9 cellular contexts compared by ENCODE assay signal in the genomic region with DNA sequence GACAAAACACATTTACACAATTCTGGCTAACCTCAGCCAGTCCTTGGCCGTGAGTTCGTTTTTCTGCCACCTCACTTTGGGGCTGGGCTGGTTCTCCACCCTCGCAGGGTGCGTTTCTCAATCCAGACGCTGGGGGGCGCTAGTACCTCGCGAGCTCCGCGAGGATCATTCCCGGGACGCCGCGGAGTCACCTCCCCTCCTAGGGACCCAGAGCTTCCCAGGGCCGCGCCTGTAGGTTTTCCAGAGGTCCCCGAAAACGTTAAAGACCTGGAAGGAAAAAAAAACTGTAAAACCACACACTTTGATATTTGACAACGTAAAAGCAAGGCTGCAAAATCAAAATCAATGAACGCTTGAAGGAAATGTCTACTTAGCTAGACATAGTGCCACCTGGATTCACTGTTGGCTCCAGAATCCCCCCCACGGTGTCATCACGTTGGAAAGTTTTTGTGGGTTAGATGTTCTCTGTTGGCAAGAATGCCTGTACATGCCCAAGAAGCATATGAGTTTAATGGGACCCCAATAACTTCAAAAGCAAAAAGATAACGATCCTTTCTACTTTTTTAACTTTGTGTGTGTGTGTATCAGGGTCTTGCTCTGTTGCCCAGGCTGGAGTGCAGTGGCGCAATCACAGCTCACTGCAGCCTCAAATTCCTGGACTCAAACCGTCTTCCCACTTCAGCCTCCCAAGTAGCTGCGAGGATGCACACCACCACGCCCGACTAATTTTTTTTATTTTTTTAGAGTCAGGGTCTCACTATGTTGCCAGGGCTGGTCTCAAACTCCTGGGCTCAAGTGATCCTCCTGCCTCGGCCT. TPM values are rescaled to one million over a fixed set of nuclear protein-coding genes. Genes with fewer than 3 reads are reported as not detected.
DNase-seq lines count a peak whose midpoint lies in the region; ATAC-seq, FAIRE-seq and TF ChIP-seq lines count a peak whose summit lies in the region.
"Had no signal": no experiment of that assay in that cellular context is flagged by ENCODE, and none has a peak within 500 bp of the region (broad histone marks: within the 10 kb centered on the region; RNA-seq: fewer than 3 reads in every experiment).

No MANE protein-coding gene starts in this region.

- POLR2A ChIA-PET in activated B cell treated with CpG ODN at 0.5 μM for 24 hours (lab: Charles Lee): interaction anchor here (0.7 to 1.5 kb wide), 8 partner anchors 36 to 207 kb away, joined by 3 to 10 read pairs (median 4); a partner anchor contains a TSS

- H3K9me1 ChIP-seq in keratinocyte (ENCODE audit: control insufficient read depth, extremely low read depth, insufficient read depth, low read length): no peaks in the 10 kb centered on the region

- H3K27me3 ChIP-seq in mammary epithelial cell (ENCODE audit: insufficient read depth, low read length): no peaks in the 10 kb centered on the region
- H3K27me3 ChIP-seq in keratinocyte (ENCODE audit: control insufficient read depth, extremely low read depth, insufficient read depth, low read length): no peaks in the 10 kb centered on the region

- H3K4me2 ChIP-seq in mammary epithelial cell (ENCODE audit: insufficient read depth, low read depth, low read length) (peak overlapping the region; percentile 46), keratinocyte (ENCODE audit: control insufficient read depth, extremely low read depth, insufficient read depth, low read depth, low read length) (peak overlapping the region; percentile 55)

- H3K4me3 ChIP-seq in mammary epithelial cell (replicated peaks in 1 of 3; ENCODE audit: insufficient read depth in 1 of 3, low read depth in 2 of 3, low read length in 3 of 3) (peak overlapping the region in 1 of 3 experiments; percentile 1), keratinocyte (ENCODE audit: control insufficient read depth in 2 of 3, extremely low read depth in 1 of 3, insufficient read depth in 2 of 3, low read depth in 1 of 3, low read length in 3 of 3) (no peak overlapping the region)

- CTCF ChIA-PET in activated B cell treated with CpG ODN at 0.5 μM for 24 hours (lab: Charles Lee): interaction anchor here (0.6 to 3.7 kb wide), 28 partner anchors 8 to 376 kb away, joined by 3 to 30 read pairs (median 4); a partner anchor contains a TSS
- CTCF ChIA-PET in mammary epithelial cell (lab: Charles Lee; ENCODE audit: low non-redundant PET): interaction anchor here (0.6 to 1.5 kb wide), 6 partner anchors 16 to 628 kb away, joined by 3 to 27 read pairs (median 5); a partner anchor contains a TSS

- H3K27ac Mint-ChIP-seq in activated B cell treated with CpG ODN at 0.5 μM for 24 hours: no peak overlapping the region

- dilution Hi-C loops in mammary epithelial cell (cut with HindIII; ENCODE audit: low sequenced_read_pairs): loop anchor here (5.0 kb wide), 1 partner anchor 356 kb away; no protein-coding TSS in a partner anchor
- dilution Hi-C loops in keratinocyte (cut with MboI; ENCODE audit: extremely low pct_ligation_motif_present, low sequenced_read_pairs): no loop called here

- BruUV-seq in mammary epithelial cell (replicated peaks; lab: Mats Ljungman, UMichigan): no TSS peak

- intact Hi-C loops in activated B cell treated with CpG ODN at 0.5 μM for 24 hours (cut with micrococcal nuclease): loop anchor here (1.0 kb wide), 3 partner anchors 70 to 376 kb away; a partner anchor contains a TSS
- intact Hi-C loops in mammary epithelial cell (cut with micrococcal nuclease): loop anchor here (1.0 to 2.0 kb wide), 7 partner anchors 25 to 412 kb away; a partner anchor contains a TSS

- no peak overlapping the region for H3K27ac ChIP-seq in mammary epithelial cell (ENCODE audit: insufficient read depth, low read depth, low read length)
- no peak overlapping the region for H3K27ac ChIP-seq in keratinocyte (ENCODE audit: control insufficient read depth, insufficient read depth, low read length)

- no peaks in the 10 kb centered on the region for H3K79me2 ChIP-seq in mammary epithelial cell (ENCODE audit: insufficient read depth, low read length)
- no peaks in the 10 kb centered on the region for H3K79me2 ChIP-seq in keratinocyte (ENCODE audit: control insufficient read depth, insufficient read depth, low read length)

- in situ Hi-C loops in mammary epithelial cell (cut with MboI; ENCODE audit: low sequenced_read_pairs in 2 of 2): loop anchor here (5.0 to 25.0 kb wide), 4 partner anchors 141 to 404 kb away; a partner anchor contains a TSS

- FAIRE-seq in keratinocyte (lab: Jason Lieb, UNC): peak; percentile 46
- FAIRE-seq: A204.1 had no signal

- TF ChIP-seq CTCF in activated B cell treated with CpG ODN at 0.5 μM for 24 hours (IDR thresholded peaks at IDR 0.05): peak; percentile 40
- peak; percentile 84 to 94 for TF ChIP-seq CTCF in mammary epithelial cell (conservative IDR thresholded peaks at IDR 0.05 in 1 of 2, IDR thresholded peaks at IDR 0.05 in 1 of 2; ENCODE audit: extremely low read depth in 1 of 2, insufficient read depth in 1 of 2, low read depth in 1 of 2, low read length in 2 of 2)
- TF ChIP-seq CTCF in keratinocyte (optimal IDR thresholded peaks at IDR 0.05 in 1 of 3, IDR thresholded peaks at IDR 0.05 in 1 of 3, conservative IDR thresholded peaks at IDR 0.05 in 1 of 3; ENCODE audit: extremely low read depth in 1 of 3, insufficient read depth in 2 of 3, low read length in 3 of 3): peak; percentile 93 to 96 (median 94)

- peak overlapping the region; percentile 19 for H3K4me3 Mint-ChIP-seq in activated B cell treated with CpG ODN at 0.5 μM for 24 hours

- peak; percentile 90 for ATAC-seq in activated B cell treated with CpG ODN at 0.5 μM for 24 hours (ENCODE audit: low read depth)

- peaks cover 2% of the 10 kb centered on the region for H3K27me3 Mint-ChIP-seq in activated B cell treated with CpG ODN at 0.5 μM for 24 hours

- H3K9ac ChIP-seq in mammary epithelial cell (ENCODE audit: insufficient read depth, low read length) (no peak overlapping the region), keratinocyte (ENCODE audit: control insufficient read depth, extremely low read depth, insufficient read depth, low read length) (no peak overlapping the region)

- H3K4me1 ChIP-seq in mammary epithelial cell (ENCODE audit: insufficient read depth, low read length) (no peaks in the 10 kb centered on the region), keratinocyte (ENCODE audit: control insufficient read depth, extremely low read depth, insufficient read depth, low read length) (no peaks in the 10 kb centered on the region)

- no peaks in the 10 kb centered on the region for H3K9me3 ChIP-seq in mammary epithelial cell (replicated peaks; ENCODE audit: insufficient read depth, low read length)
- no peaks in the 10 kb centered on the region for H3K9me3 ChIP-seq in keratinocyte (ENCODE audit: control insufficient read depth, low read depth, low read length)

- H3K4me1 Mint-ChIP-seq in activated B cell treated with CpG ODN at 0.5 μM for 24 hours: peaks cover 6% of the 10 kb centered on the region

- no peaks in the 10 kb centered on the region for H4K20me1 ChIP-seq in mammary epithelial cell (ENCODE audit: insufficient read depth, low read length)
- no peaks in the 10 kb centered on the region for H4K20me1 ChIP-seq in keratinocyte (ENCODE audit: control insufficient read depth, extremely low read depth, insufficient read depth, low read length)

- WGBS in mammary epithelial cell (ENCODE audit: low coverage, missing lambda C conversion rate): 25% methylated on average over 25 of the region's 29 CpGs

- no peaks in the 10 kb centered on the region for H3K9me3 Mint-ChIP-seq in activated B cell treated with CpG ODN at 0.5 μM for 24 hours

- peak overlapping the region; percentile 50 for H2AFZ ChIP-seq in mammary epithelial cell (ENCODE audit: low read depth, low read length)
- H2AFZ ChIP-seq in keratinocyte (ENCODE audit: control insufficient read depth, low read length): peak overlapping the region; percentile 11

- no peaks in the 10 kb centered on the region for H3K36me3 Mint-ChIP-seq in activated B cell treated with CpG ODN at 0.5 μM for 24 hours (ENCODE audit: low read depth)

- DNase-seq in DMS53 (lab: John Stamatoyannopoulos, UW): peak; percentile 58
- DNase-seq in DMS53 treated with DMSO at 0.1 percent for 48 hours (lab: John Stamatoyannopoulos, UW; ENCODE audit: unreplicated experiment): no peak
- peak; percentile 5 to 49 for DNase-seq in NCI-H1930 (lab: John Stamatoyannopoulos, UW)
- peak; percentile 75 for DNase-seq in activated B cell treated with CpG ODN at 0.5 μM for 24 hours
- DNase-seq in mammary epithelial cell: peak; percentile 61
- no peak for DNase-seq in keratinocyte (ENCODE audit: low read depth, low spot score)
- DNase-seq in stimulated activated CD4-positive, alpha-beta T cell treated with anti-CD3 and anti-CD28 coated beads, Interleukin-15, amount 100 ng/mL, for 24 hours: peak; percentile 84
- no peak for DNase-seq in NCI-H187 (lab: John Stamatoyannopoulos, UW)

- H3K36me3 ChIP-seq in mammary epithelial cell (ENCODE audit: insufficient read depth, low read length): no peaks in the 10 kb centered on the region
- H3K36me3 ChIP-seq in keratinocyte (ENCODE audit: control insufficient read depth in 2 of 2, extremely low read depth in 1 of 2, insufficient read depth in 2 of 2, low read length in 2 of 2): no peaks in the 10 kb centered on the region

RNA-seq across cellular contexts. Expression of a gene that starts 34.5 kb away (rescaled TPM):
- 238 and 257 TPM in 2 replicates for total RNA-seq in activated B cell treated with CpG ODN at 0.5 μM for 24 hours
- total RNA-seq in mammary epithelial cell: 100 to 1,000 TPM; 716 to 802 TPM
- 499 TPM for polyA plus RNA-seq in mammary epithelial cell
- 299 TPM for polyA minus RNA-seq in mammary epithelial cell
- 489 to 646 TPM (median 581 TPM) in 3 replicates for polyA plus RNA-seq in keratinocyte
- polyA plus RNA-seq in keratinocyte (2011; ENCODE audit: low read depth): 905 TPM
- 586 and 787 TPM in 2 replicates for polyA plus RNA-seq in keratinocyte (2011; cell fraction: cytosol; rRNA removed)
- polyA plus RNA-seq in keratinocyte (2011; cell fraction: nucleus; rRNA removed): 358 and 397 TPM in 2 replicates
- 305 and 592 TPM in 2 replicates for polyA plus RNA-seq in keratinocyte (2012; ENCODE audit: low replicate concordance)
- 93.6 to 294 TPM (median 216 TPM) in 3 replicates for polyA minus RNA-seq in keratinocyte
- 587 TPM for polyA minus RNA-seq in keratinocyte (2011; cell fraction: cytosol; rRNA and poly(A)+ RNA removed)
- polyA minus RNA-seq in keratinocyte (2011; cell fraction: nucleus; rRNA and poly(A)+ RNA removed): 114 and 189 TPM in 2 replicates

Comparison
In these comparisons a context has a peak if more than half of its experiments do, and no peak if none do; other contexts are left out.
1. DNase-seq: peak in DMS53 (single experiment), NCI-H1930 (2 of 2), activated B cell treated with CpG ODN at 0.5 μM for 24 hours (single experiment), mammary epithelial cell (single experiment) and stimulated activated CD4-positive, alpha-beta T cell treated with anti-CD3 and anti-CD28 coated beads, Interleukin-15, amount 100 ng/mL, for 24 hours (single experiment); none in DMS53 treated with DMSO at 0.1 percent for 48 hours (single experiment), keratinocyte (single experiment) and NCI-H187 (0 of 2).
2. CTCF ChIP-seq: peak in every context shown above with its lines; median percentile 94 in keratinocyte; 89 in mammary epithelial cell; 40 in activated B cell treated with CpG ODN at 0.5 μM for 24 hours.